Comparison of ENCODE assay signal across 9 cellular contexts in genomic region chr11:11843642-11844041, GRCh38. TPM values are rescaled to one million over a fixed set of nuclear protein-coding genes. Genes with fewer than 3 reads are reported as not detected.
A peak's percentile ranks its signal among the peaks of the same experiment; 100 is the strongest.
DNase-seq lines count a peak whose midpoint lies in the region; ATAC-seq, FAIRE-seq and TF ChIP-seq lines count a peak whose summit lies in the region.
"Had no signal": no experiment of that assay in that cellular context is flagged by ENCODE, and none has a peak within 500 bp of the region (broad histone marks: within the 10 kb centered on the region; RNA-seq: fewer than 3 reads in every experiment).

No MANE protein-coding gene starts in this region.

- H3K4me1 ChIP-seq in HAP-1 (peaks cover 14% of the 10 kb centered on the region), iPS-20b (ENCODE audit: insufficient read depth, low read length) (peaks cover 26% of the 10 kb centered on the region; the same call in 1 of the 2 replicates), suprapubic skin (peaks cover 59% of the 10 kb centered on the region)

- no peak for TF ChIP-seq EP300 in suprapubic skin (IDR thresholded peaks at IDR 0.05)

- H3K4me3 ChIP-seq in HAP-1 (peak overlapping the region; percentile 86), WI38 (ENCODE audit: low read depth, low read length) (peak overlapping the region; percentile 77), iPS-20b (ENCODE audit: low read length) (peak overlapping the region; percentile 88), suprapubic skin (peak overlapping the region; percentile 86)

- ATAC-seq in HG02610 (IDR thresholded peaks at IDR 0.05; ENCODE audit: unreplicated experiment), result no peak

- H3K27ac Mint-ChIP-seq in osteocyte (ENCODE audit: unreplicated experiment), result no peak overlapping the region

- H3K27me3 ChIP-seq in HAP-1 (ENCODE audit: low read depth), result no peaks in the 10 kb centered on the region
- no peaks in the 10 kb centered on the region for H3K27me3 ChIP-seq in iPS-20b (ENCODE audit: insufficient read depth, low read length)
- no peaks in the 10 kb centered on the region for H3K27me3 ChIP-seq in suprapubic skin

- TF ChIP-seq POLR2A in suprapubic skin (IDR thresholded peaks at IDR 0.05) (no peak), H54 (IDR thresholded peaks at IDR 0.05; ENCODE audit: low read depth, low read length) (no peak)

- H3K9me3 ChIP-seq in HAP-1 (no peaks in the 10 kb centered on the region), iPS-20b (ENCODE audit: insufficient read depth, low read depth, low read length) (no peaks in the 10 kb centered on the region), suprapubic skin (no peaks in the 10 kb centered on the region)

- WGBS in suprapubic skin, result 4% methylated on average over 2 of the region's 2 CpGs

- no peaks in the 10 kb centered on the region for H3K36me3 ChIP-seq in HAP-1 (replicated peaks)
- no peaks in the 10 kb centered on the region for H3K36me3 ChIP-seq in iPS-20b (ENCODE audit: insufficient read depth, low read depth, low read length)
- no peaks in the 10 kb centered on the region for H3K36me3 ChIP-seq in suprapubic skin

- peak overlapping the region; percentile 95; the same call in 1 of the 2 replicates for H3K9ac ChIP-seq in iPS-20b (ENCODE audit: low read depth, low read length)

- no peak for DNase-seq in HAP-1 (ENCODE audit: low spot score in 2 of 2)
- no peak for DNase-seq in suprapubic skin (ENCODE audit: low spot score in 2 of 2)
- DNase-seq in osteocyte (ENCODE audit: extremely low spot score, unreplicated experiment), result no peak
- no peak for DNase-seq in NCI-H82 treated with DMSO at 0.1 percent for 48 hours (lab: John Stamatoyannopoulos, UW; ENCODE audit: unreplicated experiment)
- no peak for DNase-seq in H54 (ENCODE audit: insufficient read length, low spot score)
- DNase-seq: head of caudate nucleus had no signal

- H3K4me1 Mint-ChIP-seq in osteocyte (ENCODE audit: unreplicated experiment), result peaks cover 13% of the 10 kb centered on the region

- H3K9me3 Mint-ChIP-seq in osteocyte (ENCODE audit: unreplicated experiment), result no peaks in the 10 kb centered on the region

- no peak for FAIRE-seq in H54 (lab: Jason Lieb, UNC)

- in situ Hi-C loops in HAP-1 (cut with MboI; ENCODE audit: low sequenced_read_pairs), result no loop called here

- no peaks in the 10 kb centered on the region for H3K27me3 Mint-ChIP-seq in osteocyte (ENCODE audit: unreplicated experiment)

- H3K36me3 Mint-ChIP-seq in osteocyte (ENCODE audit: unreplicated experiment), result no peaks in the 10 kb centered on the region

- TF ChIP-seq CTCF in WI38 (IDR thresholded peaks at IDR 0.05; ENCODE audit: low read depth, low read length) (no peak), suprapubic skin (IDR thresholded peaks at IDR 0.05) (no peak), osteocyte (IDR thresholded peaks at IDR 0.05) (no peak)

- no peak overlapping the region for H3K27ac ChIP-seq in iPS-20b (ENCODE audit: low read length)
- peak overlapping the region; percentile 95 for H3K27ac ChIP-seq in suprapubic skin

- no peak overlapping the region for H3K4me3 Mint-ChIP-seq in osteocyte (ENCODE audit: unreplicated experiment)

RNA-seq across cellular contexts. Expression of gene USP47, which starts 1.9 kb away (rescaled TPM):
- total RNA-seq in suprapubic skin (100 to 1,000 TPM in 1 of 4 donors, 10 to 100 TPM in 3; 56.0 to 102 (median 72.2) TPM), osteocyte (45.2 and 46.1 TPM in 2 replicates)
